25 cellular contexts compared by ENCODE assay signal in genomic region chr11:44851496-44851895, GRCh38.
"Had no signal": no experiment of that assay in that cellular context is flagged by ENCODE, and none has a peak within 500 bp of the region (broad histone marks: within the 10 kb centered on the region; RNA-seq: fewer than 3 reads in every experiment).

No MANE protein-coding gene starts in this region.

- H3K27me3 ChIP-seq: esophagus squamous epithelium, heart right ventricle, stomach, thyroid gland, upper lobe of right lung had no signal

- H3K27me3 Mint-ChIP-seq: activated T-helper 17 cell treated with anti-CD3 and anti-CD28 coated beads, Interleukin-2, amount 50 U/mL, for 72 hours; central memory CD8-positive, alpha-beta T cell had no signal

- H2AFZ ChIP-seq: parathyroid adenoma had no signal

- H3K4me1 Mint-ChIP-seq: central memory CD8-positive, alpha-beta T cell; stimulated activated naive B cell treated with anti-CD40 and anti-IgM and Interleukin-4, amounts not matched to agents 10 μg/mL and 1 μg/mL and 100 μg/mL, for 72 hours had no signal

- H3K4me1 ChIP-seq: parathyroid adenoma, upper lobe of right lung had no signal

- H3K9me3 Mint-ChIP-seq: dendritic cell treated with granulocyte-macrophage colony-stimulating factor and Interleukin-4, amounts not matched to agents 40 ng/mL and 50 ng/mL, for 4 days had no signal

- H3K4me3 Mint-ChIP-seq: activated CD8-positive, alpha-beta T cell treated with anti-CD3 and anti-CD28 coated beads for 36 hours; activated T-cell treated with anti-CD3 and anti-CD28 coated beads, Interleukin-2, amount 50 U/mL, for 4 hours; activated T-helper 17 cell treated with anti-CD3 and anti-CD28 coated beads, Interleukin-2, amount 50 U/mL, for 72 hours; central memory CD8-positive, alpha-beta T cell; dendritic cell treated with granulocyte-macrophage colony-stimulating factor and Interleukin-4, amounts not matched to agents 40 ng/mL and 50 ng/mL, for 4 days; endodermal cell; nephron; stimulated activated naive B cell treated with anti-CD40 and anti-IgM and Interleukin-4, amounts not matched to agents 10 μg/mL and 1 μg/mL and 100 μg/mL, for 72 hours; WTC11 had no signal

- H3K27ac Mint-ChIP-seq: activated CD8-positive, alpha-beta T cell treated with anti-CD3 and anti-CD28 coated beads for 36 hours; activated naive CD4-positive, alpha-beta T cell treated with anti-CD3 and anti-CD28 coated beads, Interleukin-2, amount 50 U/mL, for 72 hours; activated T-helper 17 cell treated with anti-CD3 and anti-CD28 coated beads, Interleukin-2, amount 50 U/mL, for 72 hours; dendritic cell treated with granulocyte-macrophage colony-stimulating factor and Interleukin-4, amounts not matched to agents 40 ng/mL and 50 ng/mL, for 4 days; endodermal cell; stimulated activated naive B cell treated with anti-CD40 and anti-IgM and Interleukin-4, amounts not matched to agents 10 μg/mL and 1 μg/mL and 100 μg/mL, for 72 hours; WTC11 had no signal

- H3K36me3 ChIP-seq: esophagus squamous epithelium, heart right ventricle, thyroid gland, upper lobe of right lung had no signal

- H3K4me3 ChIP-seq: esophagus squamous epithelium, heart right ventricle, stomach, thyroid gland, upper lobe of right lung had no signal

- H3K9ac ChIP-seq: parathyroid adenoma had no signal

- DNase-seq: activated CD4-positive, alpha-beta T cell treated with anti-CD3 and anti-CD28 coated beads, Interleukin-2, amount 50 U/mL, for 1 hour; activated CD8-positive, alpha-beta T cell treated with anti-CD3 and anti-CD28 coated beads for 36 hours; activated T-cell treated with anti-CD3 and anti-CD28 coated beads, Interleukin-2, amount 50 U/mL, for 4 hours; endodermal cell; esophagus squamous epithelium; foreskin melanocyte; heart right ventricle; left ventricle myocardium superior; nucleus accumbens; right cardiac atrium; stimulated activated CD4-positive, alpha-beta T cell treated with anti-CD3 and anti-CD28 coated beads, Interleukin-15, amount 100 ng/mL, for 24 hours; stimulated activated CD4-positive, alpha-beta T cell treated with anti-CD3 and anti-CD28 coated beads, Interleukin-2, amount 100 ng/mL, for 24 hours; stimulated activated naive B cell treated with anti-CD40 and anti-IgM and Interleukin-4, amounts not matched to agents 10 μg/mL and 1 μg/mL and 100 μg/mL, for 72 hours; stomach; T-helper 2 cell; thyroid gland; upper lobe of right lung had no signal

- H3K9me3 ChIP-seq: thyroid gland, upper lobe of right lung had no signal

- H3K27ac ChIP-seq: esophagus squamous epithelium, parathyroid adenoma, stomach, thyroid gland, upper lobe of right lung had no signal

- FAIRE-seq: bronchial epithelial cell had no signal
